Comparison of ENCODE assay signal across 22 cellular contexts in the genomic region with DNA sequence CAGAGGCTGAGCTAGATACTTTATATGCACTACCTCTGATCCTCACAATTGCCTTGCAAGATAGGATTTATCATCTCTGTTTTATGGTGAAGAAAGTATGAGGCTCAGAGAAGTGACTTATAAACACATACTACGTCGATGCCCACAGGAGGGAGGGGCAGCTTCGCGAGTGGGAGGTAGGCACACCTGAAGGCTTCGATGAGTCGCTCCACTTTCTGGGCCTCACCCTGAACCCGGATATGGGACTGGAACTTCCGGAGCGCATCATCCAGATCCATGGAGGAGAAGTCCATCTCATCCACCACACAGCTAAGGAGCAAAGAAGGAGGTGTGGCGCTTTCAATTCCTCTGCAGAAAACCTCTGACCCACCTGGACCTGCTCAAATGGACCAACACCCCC. TPM values are rescaled to one million over a fixed set of nuclear protein-coding genes. Genes with fewer than 3 reads are reported as not detected.
DNase-seq lines count a peak whose midpoint lies in the region; ATAC-seq, FAIRE-seq and TF ChIP-seq lines count a peak whose summit lies in the region.
"Had no signal": no experiment of that assay in that cellular context is flagged by ENCODE, and none has a peak within 500 bp of the region (broad histone marks: within the 10 kb centered on the region; RNA-seq: fewer than 3 reads in every experiment).

No MANE protein-coding gene starts in this region.

- TF ChIP-seq CTCF in PC-3 (conservative IDR thresholded peaks at IDR 0.05; ENCODE audit: low read depth, low read length) (no peak), bronchial epithelial cell (IDR thresholded peaks at IDR 0.05; ENCODE audit: insufficient read depth, low read length, severe bottlenecking) (no peak)

- no TSS peak for BruUV-seq in PC-3 (replicated peaks; lab: Mats Ljungman, UMichigan)

- no peak overlapping the region for H3K27ac Mint-ChIP-seq in activated CD4-positive, alpha-beta memory T cell treated with anti-CD3 and anti-CD28 coated beads, Interleukin-2, amount 10 ng/mL, durations not matched to agents 7 days and 5 days
- H3K27ac Mint-ChIP-seq: CD8-positive, alpha-beta memory T cell; GM23338 had no signal

- H3K4me3 ChIP-seq in PC-3 (ENCODE audit: low read length) (no peak overlapping the region), bronchial epithelial cell (ENCODE audit: low read depth, low read length) (no peak overlapping the region)
- H3K4me3 ChIP-seq: GM23338 had no signal

- no peak for FAIRE-seq in bronchial epithelial cell (lab: Jason Lieb, UNC)
- FAIRE-seq: A204.1, GM12891, GM19239, H54 had no signal

- H3K9me3 Mint-ChIP-seq in activated CD4-positive, alpha-beta memory T cell treated with anti-CD3 and anti-CD28 coated beads, Interleukin-2, amount 10 ng/mL, durations not matched to agents 7 days and 5 days = no peaks in the 10 kb centered on the region
- H3K9me3 Mint-ChIP-seq: CD4-positive, CD25-positive, alpha-beta regulatory T cell; CD8-positive, alpha-beta memory T cell; GM23338 had no signal

- no peaks in the 10 kb centered on the region for H3F3A ChIP-seq in PC-3 (ENCODE audit: low read length, unreplicated experiment)

- DNase-seq in PC-3 (peak; percentile 44), bronchial epithelial cell (ENCODE audit: low read depth) (peak; percentile 40), cortex of kidney (lab: John Stamatoyannopoulos, UW) (no peak), NCI-H2081 treated with DMSO at 0.1 percent for 48 hours (lab: John Stamatoyannopoulos, UW) (no peak)
- no peak for DNase-seq in activated CD4-positive, alpha-beta memory T cell treated with anti-CD3 and anti-CD28 coated beads, Interleukin-2, amount 10 ng/mL, durations not matched to agents 7 days and 5 days
- DNase-seq: ACHN; BE2C; C1 segment of cervical spinal cord; CD4-positive, CD25-positive, alpha-beta regulatory T cell; CD8-positive, alpha-beta memory T cell; COR-L47; DMS 273 treated with DMSO at 0.1 percent for 48 hours; DMS53; DND-41; EL; HCEC 1CT had no signal

- CTCF ChIA-PET in PC-3 (lab: Charles Lee) = no interaction called here
- CTCF ChIA-PET in activated CD4-positive, alpha-beta memory T cell treated with anti-CD3 and anti-CD28 coated beads, Interleukin-2, amount 10 ng/mL, durations not matched to agents 7 days and 5 days (lab: Charles Lee) = no interaction called here

- no peaks in the 10 kb centered on the region for H3K36me3 ChIP-seq in PC-3 (ENCODE audit: low read depth, low read length)
- H3K36me3 ChIP-seq in bronchial epithelial cell (ENCODE audit: control insufficient read depth, insufficient read depth, low read length) = peaks cover under 1% of the 10 kb centered on the region
- H3K36me3 ChIP-seq: BE2C had no signal

- no peak for ATAC-seq in PC-3
- ATAC-seq in esophagus mucosa = peak; percentile 56
- ATAC-seq: GM23338 had no signal

- H2AFZ ChIP-seq in PC-3 (ENCODE audit: low read length) = no peak overlapping the region
- H2AFZ ChIP-seq: GM23338 had no signal

- H3K79me2 ChIP-seq in PC-3 (ENCODE audit: low read length) = no peaks in the 10 kb centered on the region

- H3K27ac ChIP-seq in PC-3 (ENCODE audit: low read length) = peak overlapping the region; percentile 20; the same call in 1 of the 2 replicates

- no peaks in the 10 kb centered on the region for H3K36me3 Mint-ChIP-seq in activated CD4-positive, alpha-beta memory T cell treated with anti-CD3 and anti-CD28 coated beads, Interleukin-2, amount 10 ng/mL, durations not matched to agents 7 days and 5 days (ENCODE audit: low read depth)
- H3K36me3 Mint-ChIP-seq: CD4-positive, CD25-positive, alpha-beta regulatory T cell; CD8-positive, alpha-beta memory T cell had no signal

- POLR2A ChIA-PET in PC-3 (lab: Charles Lee; ENCODE audit: unreplicated experiment) = no interaction called here
- POLR2A ChIA-PET in activated CD4-positive, alpha-beta memory T cell treated with anti-CD3 and anti-CD28 coated beads, Interleukin-2, amount 10 ng/mL, durations not matched to agents 7 days and 5 days (lab: Charles Lee) = no interaction called here

- H3K9me3 ChIP-seq in PC-3 (ENCODE audit: low read length) = no peaks in the 10 kb centered on the region
- H3K9me3 ChIP-seq: BE2C had no signal

- H4K20me1 ChIP-seq in PC-3 (ENCODE audit: low read length) = no peaks in the 10 kb centered on the region

- no peaks in the 10 kb centered on the region for H3K27me3 ChIP-seq in PC-3 (ENCODE audit: low read length)
- no peaks in the 10 kb centered on the region for H3K27me3 ChIP-seq in bronchial epithelial cell (ENCODE audit: control insufficient read depth, insufficient read depth, low read length)
- H3K27me3 ChIP-seq: BE2C had no signal

- H3K4me3 Mint-ChIP-seq in activated CD4-positive, alpha-beta memory T cell treated with anti-CD3 and anti-CD28 coated beads, Interleukin-2, amount 10 ng/mL, durations not matched to agents 7 days and 5 days = no peak overlapping the region
- H3K4me3 Mint-ChIP-seq: CD4-positive, CD25-positive, alpha-beta regulatory T cell; CD8-positive, alpha-beta memory T cell; GM23338 had no signal

- H3K4me1 Mint-ChIP-seq in activated CD4-positive, alpha-beta memory T cell treated with anti-CD3 and anti-CD28 coated beads, Interleukin-2, amount 10 ng/mL, durations not matched to agents 7 days and 5 days = no peaks in the 10 kb centered on the region
- H3K4me1 Mint-ChIP-seq: CD4-positive, CD25-positive, alpha-beta regulatory T cell; CD8-positive, alpha-beta memory T cell; GM23338 had no signal

- no peak overlapping the region for H3K4me2 ChIP-seq in PC-3 (ENCODE audit: low read length)
- H3K4me2 ChIP-seq: GM23338 had no signal

- H3K27me3 Mint-ChIP-seq in activated CD4-positive, alpha-beta memory T cell treated with anti-CD3 and anti-CD28 coated beads, Interleukin-2, amount 10 ng/mL, durations not matched to agents 7 days and 5 days = no peaks in the 10 kb centered on the region
- H3K27me3 Mint-ChIP-seq: CD4-positive, CD25-positive, alpha-beta regulatory T cell had no signal

- H3K9ac ChIP-seq in PC-3 (ENCODE audit: low read length) = no peak overlapping the region

- intact Hi-C loops in PC-3 (cut with micrococcal nuclease) = loop anchor here (2.0 to 5.0 kb wide), 2 partner anchors 39 to 64 kb away; no protein-coding TSS in a partner anchor

- H3K4me1 ChIP-seq in PC-3 (ENCODE audit: insufficient read depth, low read length) = no peaks in the 10 kb centered on the region; the same call in 1 of the 2 replicates
- H3K4me1 ChIP-seq: BE2C had no signal

- no peaks in the 10 kb centered on the region for H3K9me2 ChIP-seq in PC-3 (replicated peaks; ENCODE audit: low read length)

RNA-seq across cellular contexts. Expression of gene KDM5C, which starts 22.9 kb away (rescaled TPM):
- total RNA-seq in PC-3 (2014; rRNA removed) (89.8 and 159 TPM in 2 replicates), bronchial epithelial cell (64.5 and 151 TPM in 2 replicates), esophagus mucosa (73.6 TPM)
- 10 to 100 TPM; 95.5 to 99.9 TPM for total RNA-seq in activated CD4-positive, alpha-beta memory T cell treated with anti-CD3 and anti-CD28 coated beads, Interleukin-2, amount 10 ng/mL, durations not matched to agents 7 days and 5 days

RNA-seq across cellular contexts. Expression of gene IQSEC2, which starts 33.5 kb away (rescaled TPM):
- 8.5 and 19.3 TPM in 2 replicates for total RNA-seq in PC-3 (2014; rRNA removed)
- 3.4 and 5.9 TPM in 2 replicates for total RNA-seq in bronchial epithelial cell
- total RNA-seq in esophagus mucosa = 10.6 TPM
- under 1 TPM; 0.20 to 0.48 TPM for total RNA-seq in activated CD4-positive, alpha-beta memory T cell treated with anti-CD3 and anti-CD28 coated beads, Interleukin-2, amount 10 ng/mL, durations not matched to agents 7 days and 5 days

Comparison
In these comparisons a context has a peak if more than half of its experiments do, and no peak if none do; other contexts are left out.
1. DNase-seq: peak in PC-3 (single experiment) and bronchial epithelial cell (single experiment); none in activated CD4-positive, alpha-beta memory T cell treated with anti-CD3 and anti-CD28 coated beads, Interleukin-2, amount 10 ng/mL, durations not matched to agents 7 days and 5 days (single experiment), cortex of kidney (single experiment) and NCI-H2081 treated with DMSO at 0.1 percent for 48 hours (single experiment).